ENCODE assay signal across 1 cellular context in genomic region chr10:80323298-80323697, GRCh38.
TF ChIP-seq lines count a peak whose summit lies in the region.

No MANE protein-coding gene starts in this region.

TF ChIP-seq in GM23338, 12 proteins besides CTCF, POLR2A, EP300 and RAD21:
- no peak for TF ChIP-seq ZNF331 (CRISPR knock-in tag; IDR thresholded peaks at IDR 0.05; ENCODE audit: low read depth)
- TF ChIP-seq REST (IDR thresholded peaks at IDR 0.05; ENCODE audit: unreplicated experiment) = no peak
- no peak for TF ChIP-seq EZH2 (IDR thresholded peaks at IDR 0.05; ENCODE audit: low read depth, unreplicated experiment)
- TF ChIP-seq POLR2AphosphoS5 (IDR thresholded peaks at IDR 0.05; ENCODE audit: low read depth) = no peak
- TF ChIP-seq ZNF114 (CRISPR knock-in tag; IDR thresholded peaks at IDR 0.05) = no peak
- TF ChIP-seq ETS1 (IDR thresholded peaks at IDR 0.05) = no peak
- no peak for TF ChIP-seq CREB1 (CRISPR knock-in tag; IDR thresholded peaks at IDR 0.05; ENCODE audit: low read depth)
- no peak for TF ChIP-seq NANOG (IDR thresholded peaks at IDR 0.05; ENCODE audit: borderline replicate concordance)
- no peak for TF ChIP-seq JUNB (IDR thresholded peaks at IDR 0.05; ENCODE audit: unreplicated experiment)
